ENCODE assay signal across 17 cellular contexts in genomic region chr7:134414109-134414508, GRCh38.
"Had no signal": no experiment of that assay in that cellular context is flagged by ENCODE, and none has a peak within 500 bp of the region (broad histone marks: within the 10 kb centered on the region; RNA-seq: fewer than 3 reads in every experiment).

No MANE protein-coding gene starts in this region.

- H3K36me3 Mint-ChIP-seq: natural killer cell had no signal

- H3K9me3 Mint-ChIP-seq: natural killer cell had no signal

- H3K4me1 Mint-ChIP-seq: natural killer cell, neural crest cell had no signal

- H3K4me3 Mint-ChIP-seq: natural killer cell, neural crest cell had no signal

- H3K27ac Mint-ChIP-seq: natural killer cell had no signal

- DNase-seq: cortex of kidney; dorsolateral prefrontal cortex; effector CD8-positive, alpha-beta T cell; heart right ventricle; hypothalamus; kidney glomerular epithelial cell; mesendoderm; natural killer cell; ovary; sigmoid colon; small intestine; stimulated activated CD4-positive, alpha-beta T cell treated with anti-CD3 and anti-CD28 coated beads, Interleukin-12 subunit alpha, Interleukin-12 subunit beta, amount 100 ng/mL, for 4 hours; stimulated activated naive CD4-positive, alpha-beta T cell; stomach; substantia nigra; trophoblast cell had no signal
